9 cellular contexts compared by ENCODE assay signal in the genomic region with DNA sequence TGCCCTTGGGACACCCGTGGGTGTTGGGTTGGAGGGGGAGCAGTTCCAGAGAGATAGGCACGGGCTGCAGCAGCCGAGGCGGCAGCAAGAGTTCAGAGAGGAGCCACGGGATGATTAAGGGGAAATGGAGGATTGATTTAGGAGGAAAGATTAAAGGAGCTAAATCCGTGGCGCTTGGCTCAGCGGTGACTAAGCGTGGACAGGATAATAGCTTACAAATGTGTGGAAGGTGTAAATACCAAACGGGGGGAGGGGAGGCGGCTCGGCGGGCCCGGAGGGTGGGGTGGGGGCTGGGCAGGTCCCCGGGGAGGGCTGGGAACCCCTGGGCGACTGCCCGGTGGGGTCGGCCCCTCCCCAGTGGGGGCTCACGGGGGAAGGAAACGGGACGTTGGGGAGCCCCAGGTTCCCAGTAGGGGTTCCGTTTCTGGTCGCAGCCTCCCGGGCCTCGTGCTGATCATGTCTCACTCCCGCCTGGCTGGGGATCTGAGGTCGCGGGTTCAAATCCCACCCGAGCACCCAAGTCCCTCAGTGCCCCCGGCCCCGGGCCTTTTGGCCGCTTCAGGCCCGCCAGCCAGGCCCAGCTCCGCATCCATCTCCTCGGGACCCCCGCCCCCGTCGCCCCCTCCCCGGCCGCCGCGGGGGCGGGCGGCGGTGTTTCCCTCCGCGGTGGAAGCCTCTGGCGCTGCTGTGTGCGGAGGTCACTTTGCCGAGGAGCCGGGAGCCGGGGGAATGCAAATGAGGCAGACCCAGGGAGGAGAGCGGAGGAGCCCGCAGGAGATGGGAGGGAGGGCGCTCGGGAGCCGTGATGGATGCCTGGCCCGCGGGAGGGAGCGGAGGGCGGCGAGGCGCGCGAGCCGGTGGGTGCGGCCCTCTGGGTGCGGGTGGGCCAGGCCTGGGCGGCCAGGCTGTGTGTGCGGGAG. TPM values are rescaled to one million over a fixed set of nuclear protein-coding genes. Genes with fewer than 3 reads are reported as not detected.
DNase-seq lines count a peak whose midpoint lies in the region; ATAC-seq and TF ChIP-seq lines count a peak whose summit lies in the region.
"Had no signal": no experiment of that assay in that cellular context is flagged by ENCODE, and none has a peak within 500 bp of the region (broad histone marks: within the 10 kb centered on the region; RNA-seq: fewer than 3 reads in every experiment).

No MANE protein-coding gene starts in this region.

- TF ChIP-seq CTCF in A673 (conservative IDR thresholded peaks at IDR 0.05; ENCODE audit: low read depth, low read length) (no peak), brain microvascular endothelial cell (IDR thresholded peaks at IDR 0.05; ENCODE audit: low read depth, low read length, missing control alignments) (no peak), CD14-positive monocyte (IDR thresholded peaks at IDR 0.05) (no peak), gastrocnemius medialis (IDR thresholded peaks at IDR 0.05 in 4 of 5, conservative IDR thresholded peaks at IDR 0.05 in 1 of 5) (no peak)

- POLR2A ChIA-PET in A673 (lab: Charles Lee; ENCODE audit: low non-redundant PET): interaction anchor here (0.5 kb wide), 1 partner anchor 187 kb away, joined by 3 read pairs; no protein-coding TSS in a partner anchor
- POLR2A ChIA-PET in HEK293T (lab: Yijun Ruan, JAX): interaction anchor here (0.5 to 1.6 kb wide), 3 partner anchors 12 to 115 kb away, joined by 3 to 6 read pairs (median 6); no protein-coding TSS in a partner anchor

- no peaks in the 10 kb centered on the region for H3K36me3 Mint-ChIP-seq in activated CD8-positive, alpha-beta memory T cell treated with anti-CD3 and anti-CD28 coated beads, Interleukin-2, amount 10 ng/mL, durations not matched to agents 7 days and 5 days
- peaks cover 0 to 6% of the 10 kb centered on the region in 2 donors for H3K36me3 Mint-ChIP-seq in CD14-positive monocyte

- DNase-seq in A673 (ENCODE audit: low spot score) (peak; percentile 77), HEK293T (ENCODE audit: extremely low spot score) (peak; percentile 66), brain microvascular endothelial cell (peak; percentile 44), left colon (no peak), CD14-positive monocyte (ENCODE audit: low spot score) (no peak), gastrocnemius medialis (no peak)
- no peak for DNase-seq in activated CD8-positive, alpha-beta memory T cell treated with anti-CD3 and anti-CD28 coated beads, Interleukin-2, amount 10 ng/mL, durations not matched to agents 7 days and 5 days

- no peak for TF ChIP-seq POLR2A in gastrocnemius medialis (IDR thresholded peaks at IDR 0.05)

- in situ Hi-C loops in brain microvascular endothelial cell (cut with HindIII; ENCODE audit: low pct_ligation_motif_present, low sequenced_read_pairs): no loop called here
- in situ Hi-C loops in gastrocnemius medialis (cut with MboI; ENCODE audit: low sequenced_read_pairs in 4 of 4): loop anchor here in 2 of 4 donors (10.0 kb wide), 1 partner anchor 48 kb away; no protein-coding TSS in a partner anchor

- H3K4me3 ChIP-seq in A673 (ENCODE audit: low read depth, low read length, poor library complexity, severe bottlenecking) (peak overlapping the region; percentile 40), brain microvascular endothelial cell (ENCODE audit: low read depth, low read length) (peak overlapping the region; percentile 17), gastrocnemius medialis (peak overlapping the region in 1 of 4 donors; percentile 17)

- H3K27me3 Mint-ChIP-seq in activated CD8-positive, alpha-beta memory T cell treated with anti-CD3 and anti-CD28 coated beads, Interleukin-2, amount 10 ng/mL, durations not matched to agents 7 days and 5 days: peaks cover 76% of the 10 kb centered on the region
- peaks cover 65 to 88% (median 73%) of the 10 kb centered on the region in 3 donors for H3K27me3 Mint-ChIP-seq in CD14-positive monocyte (ENCODE audit: low read depth in 3 of 3)

- no TSS peak for BruUV-seq in A673 (replicated peaks; lab: Mats Ljungman, UMichigan)

- peaks cover 4% of the 10 kb centered on the region for H3K4me1 Mint-ChIP-seq in activated CD8-positive, alpha-beta memory T cell treated with anti-CD3 and anti-CD28 coated beads, Interleukin-2, amount 10 ng/mL, durations not matched to agents 7 days and 5 days
- peaks cover 2% of the 10 kb centered on the region for H3K4me1 Mint-ChIP-seq in CD14-positive monocyte

- H3K27ac Mint-ChIP-seq in activated CD8-positive, alpha-beta memory T cell treated with anti-CD3 and anti-CD28 coated beads, Interleukin-2, amount 10 ng/mL, durations not matched to agents 7 days and 5 days: no peak overlapping the region
- no peak overlapping the region for H3K27ac Mint-ChIP-seq in CD14-positive monocyte

- intact Hi-C loops in A673 (cut with micrococcal nuclease; ENCODE audit: unreplicated experiment) (loop anchor here (5.0 kb wide), 1 partner anchor 45 kb away; no protein-coding TSS in a partner anchor), left colon (cut with DNase I, micrococcal nuclease) (loop anchor here (10.0 kb wide), 1 partner anchor 48 kb away; no protein-coding TSS in a partner anchor), CD14-positive monocyte (cut with micrococcal nuclease) (no loop called here), gastrocnemius medialis (cut with DNase I; ENCODE audit: low total_unique reads) (no loop called here)

- H3K27me3 ChIP-seq in A673 (replicated peaks; ENCODE audit: insufficient read depth, low read depth, low read length, poor library complexity) (no peaks in the 10 kb centered on the region), brain microvascular endothelial cell (replicated peaks) (peaks cover 9% of the 10 kb centered on the region), gastrocnemius medialis (peaks cover 23 to 34% (median 25%) of the 10 kb centered on the region in 3 donors)

- H3K36me3 ChIP-seq in A673 (ENCODE audit: insufficient read depth, low read length, poor library complexity, severe bottlenecking) (no peaks in the 10 kb centered on the region), brain microvascular endothelial cell (replicated peaks) (no peaks in the 10 kb centered on the region), gastrocnemius medialis (no peaks in the 10 kb centered on the region)

- H3K9me3 Mint-ChIP-seq in activated CD8-positive, alpha-beta memory T cell treated with anti-CD3 and anti-CD28 coated beads, Interleukin-2, amount 10 ng/mL, durations not matched to agents 7 days and 5 days (ENCODE audit: low read depth): no peaks in the 10 kb centered on the region
- peaks cover 0 to 7% (median 2%) of the 10 kb centered on the region in 7 donors for H3K9me3 Mint-ChIP-seq in CD14-positive monocyte

- peak overlapping the region; percentile 38 for H3K27ac ChIP-seq in A673 (ENCODE audit: low read depth, low read length, poor library complexity, severe bottlenecking)
- H3K27ac ChIP-seq in brain microvascular endothelial cell: no peak overlapping the region
- no peak overlapping the region for H3K27ac ChIP-seq in gastrocnemius medialis

- peak; percentile 29 for ATAC-seq in left colon
- no peak for ATAC-seq in activated CD8-positive, alpha-beta memory T cell treated with anti-CD3 and anti-CD28 coated beads, Interleukin-2, amount 10 ng/mL, durations not matched to agents 7 days and 5 days
- no peak for ATAC-seq in GM21360 (IDR thresholded peaks at IDR 0.05; ENCODE audit: unreplicated experiment)
- no peak for ATAC-seq in gastrocnemius medialis

- CTCF ChIA-PET in A673 (lab: Charles Lee) (interaction anchor here (0.6 to 5.1 kb wide), 7 partner anchors 8 to 463 kb away, joined by 3 to 31 read pairs (median 10); partner anchors contain the start of gene GMPPA), HEK293T (lab: Yijun Ruan, JAX) (interaction anchor here (0.6 to 3.8 kb wide), 9 partner anchors 8 to 132 kb away, joined by 3 to 25 read pairs (median 4); partner anchors contain the start of genes ASIC4 and GMPPA)
- CTCF ChIA-PET in activated CD8-positive, alpha-beta memory T cell treated with anti-CD3 and anti-CD28 coated beads, Interleukin-2, amount 10 ng/mL, durations not matched to agents 7 days and 5 days (lab: Charles Lee): interaction anchor here (1.2 to 2.7 kb wide), 7 partner anchors 8 to 120 kb away, joined by 3 to 21 read pairs (median 8); a partner anchor contains a TSS

- H3K4me3 Mint-ChIP-seq in activated CD8-positive, alpha-beta memory T cell treated with anti-CD3 and anti-CD28 coated beads, Interleukin-2, amount 10 ng/mL, durations not matched to agents 7 days and 5 days: no peak overlapping the region
- H3K4me3 Mint-ChIP-seq in CD14-positive monocyte: peak overlapping the region in 1 of 2 donors; percentile 76

- H3K4me1 ChIP-seq in A673 (ENCODE audit: insufficient read depth, low read length, poor library complexity, severe bottlenecking) (peaks cover 29% of the 10 kb centered on the region), gastrocnemius medialis (peaks cover 3 to 6% of the 10 kb centered on the region in 2 donors)

- H3K9me3 ChIP-seq in A673 (ENCODE audit: low read depth, low read length, poor library complexity, severe bottlenecking): no peaks in the 10 kb centered on the region
- no peaks in the 10 kb centered on the region for H3K9me3 ChIP-seq in gastrocnemius medialis

TF ChIP-seq in HEK293T, 16 proteins besides CTCF, POLR2A, EP300 and RAD21 (continues in another document):
- no peak for TF ChIP-seq SUZ12 (IDR thresholded peaks at IDR 0.05)

RNA-seq across cellular contexts. Expression of gene ASIC4, which starts 8.1 kb away (rescaled TPM):
- total RNA-seq in A673 (2021) (0.45 and 1.2 TPM in 2 replicates), left colon (not detected), gastrocnemius medialis (under 1 TPM in 1 of 4 donors, not detected in 3; 0.11 TPM)
- under 1 TPM in 1 of 2 experiments, not detected in 1; 0.09 TPM for total RNA-seq in activated CD8-positive, alpha-beta memory T cell treated with anti-CD3 and anti-CD28 coated beads, Interleukin-2, amount 10 ng/mL, durations not matched to agents 7 days and 5 days
- polyA plus RNA-seq in CD14-positive monocyte: not detected
- total RNA-seq: T-helper 1 cell treated with Interleukin-12 subunit alpha and Interleukin-12 subunit beta and Interleukin-4 antibody, amounts not matched to agents 30 ng/mL and 1 ng/mL, for 36 hours had no signal

RNA-seq across cellular contexts. Expression of gene CHPF, which starts 21.2 kb away (rescaled TPM):
- total RNA-seq in A673 (2021) (13.8 and 15.8 TPM in 2 replicates), left colon (10 to 100 TPM; 27.8 to 37.2 TPM), gastrocnemius medialis (10 to 100 TPM; 21.0 to 50.5 (median 37.2) TPM)
- 10 to 100 TPM; 14.2 to 24.4 TPM for total RNA-seq in activated CD8-positive, alpha-beta memory T cell treated with anti-CD3 and anti-CD28 coated beads, Interleukin-2, amount 10 ng/mL, durations not matched to agents 7 days and 5 days
- under 1 TPM; 0.09 to 0.32 TPM for polyA plus RNA-seq in CD14-positive monocyte

RNA-seq across cellular contexts. Expression of gene TMEM198, which starts 21.5 kb away (rescaled TPM):
- total RNA-seq in A673 (2021): 4.6 and 7.6 TPM in 2 replicates
- total RNA-seq in left colon: 1 to 10 TPM; 1.4 to 1.6 TPM
- total RNA-seq in activated CD8-positive, alpha-beta memory T cell treated with anti-CD3 and anti-CD28 coated beads, Interleukin-2, amount 10 ng/mL, durations not matched to agents 7 days and 5 days: 1 to 10 TPM; 1.8 to 2.8 TPM
- polyA plus RNA-seq in CD14-positive monocyte: not detected
- 1 to 10 TPM in 3 of 4 donors, under 1 TPM in 1; 0.87 to 6.7 (median 3.3) TPM for total RNA-seq in gastrocnemius medialis

RNA-seq across cellular contexts. Expression of gene GMPPA, which starts 23.7 kb away (rescaled TPM):
- total RNA-seq in A673 (2021) (32.1 and 45.8 TPM in 2 replicates), left colon (10 to 100 TPM; 44.8 to 56.1 TPM), gastrocnemius medialis (10 to 100 TPM; 18.0 to 25.8 (median 24.4) TPM)
- 10 to 100 TPM; 36.5 to 42.6 TPM for total RNA-seq in activated CD8-positive, alpha-beta memory T cell treated with anti-CD3 and anti-CD28 coated beads, Interleukin-2, amount 10 ng/mL, durations not matched to agents 7 days and 5 days
- polyA plus RNA-seq in CD14-positive monocyte: 10 to 100 TPM; 35.5 to 35.9 TPM

RNA-seq across cellular contexts. Expression of gene OBSL1, which starts 49.0 kb away (rescaled TPM):
- 23.1 and 46.6 TPM in 2 replicates for total RNA-seq in A673 (2021)
- 10 to 100 TPM; 11.0 to 11.9 TPM for total RNA-seq in left colon
- total RNA-seq in activated CD8-positive, alpha-beta memory T cell treated with anti-CD3 and anti-CD28 coated beads, Interleukin-2, amount 10 ng/mL, durations not matched to agents 7 days and 5 days: under 1 TPM in 1 of 2 experiments, not detected in 1; 0.16 TPM
- polyA plus RNA-seq in CD14-positive monocyte: not detected
- total RNA-seq in gastrocnemius medialis: 10 to 100 TPM; 47.9 to 72.9 (median 56.5) TPM

Comparison
In these comparisons a context has a peak if more than half of its experiments do, and no peak if none do; other contexts are left out.
1. DNase-seq: peak in A673 (single experiment), HEK293T (single experiment) and brain microvascular endothelial cell (single experiment); none in left colon (0 of 2), activated CD8-positive, alpha-beta memory T cell treated with anti-CD3 and anti-CD28 coated beads, Interleukin-2, amount 10 ng/mL, durations not matched to agents 7 days and 5 days (single experiment), CD14-positive monocyte (single experiment) and gastrocnemius medialis (0 of 2).
2. intact Hi-C loops: an anchor here in A673 (5.0 kb wide) and left colon (10.0 kb wide); none called in CD14-positive monocyte and gastrocnemius medialis.